2 cellular contexts compared by ENCODE assay signal in the genomic region with DNA sequence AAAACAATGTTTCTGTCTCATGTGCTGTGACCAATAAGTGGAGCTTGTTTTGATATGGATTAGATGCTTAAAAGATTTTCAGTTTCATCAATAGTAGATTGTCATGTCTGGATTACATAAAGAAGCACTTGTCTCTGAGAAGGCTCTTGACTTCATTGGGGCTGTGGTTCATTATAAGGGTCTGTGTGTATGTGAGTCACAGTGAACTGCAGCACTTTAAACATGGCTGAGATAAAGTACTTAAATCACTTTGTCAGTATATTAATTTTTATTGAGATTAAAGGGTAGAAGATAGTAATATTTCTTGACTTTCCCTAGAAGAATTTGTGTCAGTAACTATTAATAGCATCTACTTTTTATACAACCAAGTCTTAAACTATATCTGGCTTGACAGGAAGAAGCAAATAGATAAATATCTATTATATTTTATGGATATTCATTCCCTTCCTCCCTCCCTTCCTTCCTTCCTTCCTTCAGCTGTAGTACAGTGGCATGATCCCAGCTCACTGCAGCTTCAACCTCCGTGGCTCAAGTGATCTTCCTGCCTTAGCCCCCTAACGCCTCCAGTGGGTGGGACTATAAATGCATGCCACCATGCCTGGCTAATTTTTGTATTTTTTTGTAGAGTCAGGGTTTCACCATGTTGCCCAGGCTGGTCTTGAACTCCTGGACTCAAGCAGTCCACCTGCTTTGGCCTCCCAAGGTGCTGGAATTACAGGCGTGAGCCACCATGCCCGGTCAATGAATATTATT.
TF ChIP-seq lines count a peak whose summit lies in the region.

No MANE protein-coding gene starts in this region.

TF ChIP-seq in IMR-90, 13 proteins besides CTCF, POLR2A, EP300 and RAD21:
- TF ChIP-seq NFE2L2 (IDR thresholded peaks at IDR 0.05; ENCODE audit: low read depth, low read length), result no peak
- no peak for TF ChIP-seq MAFK (IDR thresholded peaks at IDR 0.05; ENCODE audit: low read depth, low read length)
- TF ChIP-seq SMC3 (IDR thresholded peaks at IDR 0.05; ENCODE audit: low read depth, low read length), result no peak

TF ChIP-seq in WTC11, 78 proteins besides CTCF, POLR2A, EP300 and RAD21:
- TF ChIP-seq, protein P1, sequence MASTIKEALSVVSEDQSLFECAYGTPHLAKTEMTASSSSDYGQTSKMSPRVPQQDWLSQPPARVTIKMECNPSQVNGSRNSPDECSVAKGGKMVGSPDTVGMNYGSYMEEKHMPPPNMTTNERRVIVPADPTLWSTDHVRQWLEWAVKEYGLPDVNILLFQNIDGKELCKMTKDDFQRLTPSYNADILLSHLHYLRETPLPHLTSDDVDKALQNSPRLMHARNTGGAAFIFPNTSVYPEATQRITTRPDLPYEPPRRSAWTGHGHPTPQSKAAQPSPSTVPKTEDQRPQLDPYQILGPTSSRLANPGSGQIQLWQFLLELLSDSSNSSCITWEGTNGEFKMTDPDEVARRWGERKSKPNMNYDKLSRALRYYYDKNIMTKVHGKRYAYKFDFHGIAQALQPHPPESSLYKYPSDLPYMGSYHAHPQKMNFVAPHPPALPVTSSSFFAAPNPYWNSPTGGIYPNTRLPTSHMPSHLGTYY (CRISPR knock-in tag; IDR thresholded peaks at IDR 0.05), result no peak
- no peak for TF ChIP-seq TCF7 (CRISPR knock-in tag; IDR thresholded peaks at IDR 0.05; ENCODE audit: low read depth)
- TF ChIP-seq ZNF416 (CRISPR knock-in tag; IDR thresholded peaks at IDR 0.05), result no peak
- TF ChIP-seq GRHL2 (CRISPR knock-in tag; IDR thresholded peaks at IDR 0.05; ENCODE audit: insufficient replicate concordance, severe bottlenecking), result no peak
- TF ChIP-seq SOX15 (CRISPR knock-in tag; IDR thresholded peaks at IDR 0.05), result no peak
- TF ChIP-seq TEAD1 (CRISPR knock-in tag; IDR thresholded peaks at IDR 0.05), result no peak
- TF ChIP-seq, protein P2, sequence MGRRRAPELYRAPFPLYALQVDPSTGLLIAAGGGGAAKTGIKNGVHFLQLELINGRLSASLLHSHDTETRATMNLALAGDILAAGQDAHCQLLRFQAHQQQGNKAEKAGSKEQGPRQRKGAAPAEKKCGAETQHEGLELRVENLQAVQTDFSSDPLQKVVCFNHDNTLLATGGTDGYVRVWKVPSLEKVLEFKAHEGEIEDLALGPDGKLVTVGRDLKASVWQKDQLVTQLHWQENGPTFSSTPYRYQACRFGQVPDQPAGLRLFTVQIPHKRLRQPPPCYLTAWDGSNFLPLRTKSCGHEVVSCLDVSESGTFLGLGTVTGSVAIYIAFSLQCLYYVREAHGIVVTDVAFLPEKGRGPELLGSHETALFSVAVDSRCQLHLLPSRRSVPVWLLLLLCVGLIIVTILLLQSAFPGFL (CRISPR knock-in tag; IDR thresholded peaks at IDR 0.05; ENCODE audit: borderline replicate concordance), result no peak
- TF ChIP-seq, protein P3, sequence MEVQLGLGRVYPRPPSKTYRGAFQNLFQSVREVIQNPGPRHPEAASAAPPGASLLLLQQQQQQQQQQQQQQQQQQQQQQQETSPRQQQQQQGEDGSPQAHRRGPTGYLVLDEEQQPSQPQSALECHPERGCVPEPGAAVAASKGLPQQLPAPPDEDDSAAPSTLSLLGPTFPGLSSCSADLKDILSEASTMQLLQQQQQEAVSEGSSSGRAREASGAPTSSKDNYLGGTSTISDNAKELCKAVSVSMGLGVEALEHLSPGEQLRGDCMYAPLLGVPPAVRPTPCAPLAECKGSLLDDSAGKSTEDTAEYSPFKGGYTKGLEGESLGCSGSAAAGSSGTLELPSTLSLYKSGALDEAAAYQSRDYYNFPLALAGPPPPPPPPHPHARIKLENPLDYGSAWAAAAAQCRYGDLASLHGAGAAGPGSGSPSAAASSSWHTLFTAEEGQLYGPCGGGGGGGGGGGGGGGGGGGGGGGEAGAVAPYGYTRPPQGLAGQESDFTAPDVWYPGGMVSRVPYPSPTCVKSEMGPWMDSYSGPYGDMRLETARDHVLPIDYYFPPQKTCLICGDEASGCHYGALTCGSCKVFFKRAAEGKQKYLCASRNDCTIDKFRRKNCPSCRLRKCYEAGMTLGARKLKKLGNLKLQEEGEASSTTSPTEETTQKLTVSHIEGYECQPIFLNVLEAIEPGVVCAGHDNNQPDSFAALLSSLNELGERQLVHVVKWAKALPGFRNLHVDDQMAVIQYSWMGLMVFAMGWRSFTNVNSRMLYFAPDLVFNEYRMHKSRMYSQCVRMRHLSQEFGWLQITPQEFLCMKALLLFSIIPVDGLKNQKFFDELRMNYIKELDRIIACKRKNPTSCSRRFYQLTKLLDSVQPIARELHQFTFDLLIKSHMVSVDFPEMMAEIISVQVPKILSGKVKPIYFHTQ (CRISPR knock-in tag; IDR thresholded peaks at IDR 0.05), result no peak
- TF ChIP-seq HMGA2 (CRISPR knock-in tag; IDR thresholded peaks at IDR 0.05), result no peak
- TF ChIP-seq SMAD3 (CRISPR knock-in tag; IDR thresholded peaks at IDR 0.05; ENCODE audit: borderline replicate concordance), result no peak
- TF ChIP-seq, protein P4, sequence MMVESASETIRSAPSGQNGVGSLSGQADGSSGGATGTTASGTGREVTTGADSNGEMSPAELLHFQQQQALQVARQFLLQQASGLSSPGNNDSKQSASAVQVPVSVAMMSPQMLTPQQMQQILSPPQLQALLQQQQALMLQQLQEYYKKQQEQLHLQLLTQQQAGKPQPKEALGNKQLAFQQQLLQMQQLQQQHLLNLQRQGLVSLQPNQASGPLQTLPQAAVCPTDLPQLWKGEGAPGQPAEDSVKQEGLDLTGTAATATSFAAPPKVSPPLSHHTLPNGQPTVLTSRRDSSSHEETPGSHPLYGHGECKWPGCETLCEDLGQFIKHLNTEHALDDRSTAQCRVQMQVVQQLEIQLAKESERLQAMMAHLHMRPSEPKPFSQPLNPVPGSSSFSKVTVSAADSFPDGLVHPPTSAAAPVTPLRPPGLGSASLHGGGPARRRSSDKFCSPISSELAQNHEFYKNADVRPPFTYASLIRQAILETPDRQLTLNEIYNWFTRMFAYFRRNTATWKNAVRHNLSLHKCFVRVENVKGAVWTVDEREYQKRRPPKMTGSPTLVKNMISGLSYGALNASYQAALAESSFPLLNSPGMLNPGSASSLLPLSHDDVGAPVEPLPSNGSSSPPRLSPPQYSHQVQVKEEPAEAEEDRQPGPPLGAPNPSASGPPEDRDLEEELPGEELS (CRISPR knock-in tag; IDR thresholded peaks at IDR 0.05), result no peak
- TF ChIP-seq, protein P5, sequence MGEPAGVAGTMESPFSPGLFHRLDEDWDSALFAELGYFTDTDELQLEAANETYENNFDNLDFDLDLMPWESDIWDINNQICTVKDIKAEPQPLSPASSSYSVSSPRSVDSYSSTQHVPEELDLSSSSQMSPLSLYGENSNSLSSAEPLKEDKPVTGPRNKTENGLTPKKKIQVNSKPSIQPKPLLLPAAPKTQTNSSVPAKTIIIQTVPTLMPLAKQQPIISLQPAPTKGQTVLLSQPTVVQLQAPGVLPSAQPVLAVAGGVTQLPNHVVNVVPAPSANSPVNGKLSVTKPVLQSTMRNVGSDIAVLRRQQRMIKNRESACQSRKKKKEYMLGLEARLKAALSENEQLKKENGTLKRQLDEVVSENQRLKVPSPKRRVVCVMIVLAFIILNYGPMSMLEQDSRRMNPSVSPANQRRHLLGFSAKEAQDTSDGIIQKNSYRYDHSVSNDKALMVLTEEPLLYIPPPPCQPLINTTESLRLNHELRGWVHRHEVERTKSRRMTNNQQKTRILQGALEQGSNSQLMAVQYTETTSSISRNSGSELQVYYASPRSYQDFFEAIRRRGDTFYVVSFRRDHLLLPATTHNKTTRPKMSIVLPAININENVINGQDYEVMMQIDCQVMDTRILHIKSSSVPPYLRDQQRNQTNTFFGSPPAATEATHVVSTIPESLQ (CRISPR knock-in tag; IDR thresholded peaks at IDR 0.05), result no peak
- no peak for TF ChIP-seq NR1H2 (CRISPR knock-in tag; IDR thresholded peaks at IDR 0.05)
